Comparison of ENCODE assay signal across 8 cellular contexts in the genomic region with DNA sequence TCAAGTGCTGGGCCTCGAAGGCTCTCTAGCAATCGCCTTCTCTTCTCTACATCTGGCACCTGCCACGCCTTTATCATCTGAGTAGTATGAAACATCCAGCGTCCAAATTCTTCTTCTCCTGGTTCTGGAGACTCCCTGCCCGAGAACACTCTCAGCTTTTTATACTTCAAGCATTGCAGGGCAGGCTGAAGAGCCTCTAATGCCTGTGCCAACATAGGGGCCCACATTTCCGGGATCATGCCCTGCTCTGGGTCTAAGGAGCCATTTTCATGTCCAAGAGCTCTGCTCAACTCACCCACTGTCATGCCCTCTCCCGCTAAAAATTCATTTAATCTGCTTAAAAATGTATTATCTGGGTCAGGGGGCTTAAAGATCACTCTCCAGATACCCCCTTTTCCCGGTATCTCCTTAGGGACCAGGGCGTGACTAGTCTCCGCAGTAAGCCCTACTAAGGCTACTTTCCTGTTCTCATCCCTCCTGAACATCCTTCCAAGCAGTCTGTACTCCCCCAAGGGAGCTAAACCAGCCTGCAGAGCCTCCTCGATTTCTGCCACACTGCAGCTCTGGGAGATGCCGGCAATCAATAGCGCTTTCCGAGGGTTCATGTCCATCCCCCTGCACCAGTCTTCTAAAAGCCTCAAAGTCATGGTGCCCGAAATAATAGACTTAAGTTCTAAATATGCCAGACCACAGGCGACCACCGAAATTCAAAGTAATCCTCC. TPM values are rescaled to one million over a fixed set of nuclear protein-coding genes. Genes with fewer than 3 reads are reported as not detected.
A peak's percentile ranks its signal among the peaks of the same experiment; 100 is the strongest.
DNase-seq lines count a peak whose midpoint lies in the region; ATAC-seq, FAIRE-seq and TF ChIP-seq lines count a peak whose summit lies in the region.

No MANE protein-coding gene starts in this region.

- TF ChIP-seq EP300 in H1 (IDR thresholded peaks at IDR 0.05; ENCODE audit: borderline replicate concordance in 1 of 2, low read depth in 2 of 2, low read length in 2 of 2), result no peak

- peak overlapping the region; percentile 90 to 98 (median 94) for H3K27ac Mint-ChIP-seq in CD8-positive, alpha-beta memory T cell

- H3K18ac ChIP-seq in H1 (ENCODE audit: extremely low read depth, low read length), result no peak overlapping the region
- H3K18ac ChIP-seq in neuronal stem cell (ENCODE audit: low read length), result no peak overlapping the region

- H3K79me1 ChIP-seq in H1 (ENCODE audit: low read depth, low read length) (peaks cover 5% of the 10 kb centered on the region), neuronal stem cell (ENCODE audit: low read depth, low read length) (peaks cover 3% of the 10 kb centered on the region)

- 0 out of 2 replicates have a peak overlapping the region, but pooled peaks have one; percentile 45 for H2AFZ ChIP-seq in H1 (ENCODE audit: low read length)
- peak overlapping the region; percentile 100 for H2AFZ ChIP-seq in neuronal stem cell (ENCODE audit: low read length)

- peaks cover 15% of the 10 kb centered on the region for H3K36me3 ChIP-seq in CD8-positive, alpha-beta memory T cell (ENCODE audit: insufficient read depth, low read length)
- peaks cover 0 to 17% (median 0%) of the 10 kb centered on the region in 4 experiments; a peak in 3 of 8 replicates for H3K36me3 ChIP-seq in H1 (ENCODE audit: control insufficient read depth in 2 of 4, insufficient read depth in 4 of 4, low read length in 3 of 4)
- peaks cover 6 to 52% of the 10 kb centered on the region in 2 donors for H3K36me3 ChIP-seq in neuronal stem cell (replicated peaks in 1 of 2; ENCODE audit: control insufficient read depth in 2 of 2, insufficient read depth in 2 of 2, low read length in 2 of 2)

- no peak overlapping the region for H2BK20ac ChIP-seq in H1 (ENCODE audit: low read length)

- DNase-seq in CD8-positive, alpha-beta memory T cell, result no peak
- DNase-seq in NB4 (ENCODE audit: low read depth), result peak; percentile 20
- no peak for DNase-seq in H1 (ENCODE audit: low read depth in 1 of 2, low spot score in 2 of 2)
- no peak for DNase-seq in neuronal stem cell (ENCODE audit: low spot score)
- DNase-seq in foreskin keratinocyte, result no peak
- no peak for DNase-seq in NCI-H2029 (lab: John Stamatoyannopoulos, UW)
- DNase-seq in NCI-H1436 treated with DMSO at 0.1 percent for 48 hours (lab: John Stamatoyannopoulos, UW), result no peak

- no peak overlapping the region for H2AK5ac ChIP-seq in H1 (ENCODE audit: low read depth, low read length)
- no peak overlapping the region for H2AK5ac ChIP-seq in neuronal stem cell (ENCODE audit: low read depth, low read length)

- H3K4ac ChIP-seq in H1 (replicated peaks; ENCODE audit: insufficient read length, low read depth, low read length) (no peak overlapping the region), neuronal stem cell (ENCODE audit: low read length) (no peak overlapping the region)

- no peaks in the 10 kb centered on the region for H3K27me3 ChIP-seq in CD8-positive, alpha-beta memory T cell (ENCODE audit: insufficient read depth, low read length, poor library complexity, severe bottlenecking)
- no peaks in the 10 kb centered on the region for H3K27me3 ChIP-seq in H1 (replicated peaks in 1 of 4; ENCODE audit: control insufficient read depth in 3 of 4, extremely low read depth in 1 of 4, insufficient read depth in 3 of 4, low read length in 3 of 4)
- H3K27me3 ChIP-seq in neuronal stem cell (ENCODE audit: control insufficient read depth in 3 of 3, insufficient read depth in 3 of 3, low read depth in 1 of 3, low read length in 3 of 3), result no peaks in the 10 kb centered on the region
- no peaks in the 10 kb centered on the region for H3K27me3 ChIP-seq in foreskin keratinocyte

- ATAC-seq in GM19351 (IDR thresholded peaks at IDR 0.05; ENCODE audit: unreplicated experiment), result no peak
- ATAC-seq in foreskin keratinocyte, result no peak

- no peaks in the 10 kb centered on the region for H3K27me3 Mint-ChIP-seq in CD8-positive, alpha-beta memory T cell

- peak overlapping the region; percentile 85 to 95 (median 88) for H3K4me3 Mint-ChIP-seq in CD8-positive, alpha-beta memory T cell

- H3K4me3 ChIP-seq in CD8-positive, alpha-beta memory T cell (ENCODE audit: low read length), result peak overlapping the region; percentile 95
- H3K4me3 ChIP-seq in NB4 (ENCODE audit: low read depth, low read length) (peak overlapping the region; percentile 77), H1 (ENCODE audit: extremely low read depth in 1 of 4, insufficient read depth in 2 of 4, low read depth in 3 of 4, low read length in 4 of 4) (peak overlapping the region; percentile 87 to 95 (median 94)), neuronal stem cell (ENCODE audit: low read length in 2 of 2) (peak overlapping the region; percentile 97 to 100)

- H4K91ac ChIP-seq in H1 (replicated peaks; ENCODE audit: insufficient read length, low read length) (no peak overlapping the region), neuronal stem cell (ENCODE audit: low read depth, low read length, poor library complexity) (no peak overlapping the region)

- H3K23me2 ChIP-seq in H1 (ENCODE audit: low read depth, low read length), result peaks cover 2% of the 10 kb centered on the region; the same call in 1 of the 2 replicates

- no peaks in the 10 kb centered on the region for H4K20me1 ChIP-seq in H1 (replicated peaks in 1 of 2; ENCODE audit: control insufficient read depth in 1 of 2, insufficient read depth in 2 of 2, low read length in 2 of 2)

- H2BK120ac ChIP-seq in H1 (replicated peaks; ENCODE audit: low read depth, low read length), result no peak overlapping the region
- H2BK120ac ChIP-seq in neuronal stem cell (ENCODE audit: low read depth, low read length), result no peak overlapping the region

- H2BK15ac ChIP-seq in H1 (ENCODE audit: low read length) (no peak overlapping the region), neuronal stem cell (ENCODE audit: low read length) (no peak overlapping the region)

- H3K4me1 ChIP-seq in CD8-positive, alpha-beta memory T cell (ENCODE audit: insufficient read depth, low read length), result peaks cover 31% of the 10 kb centered on the region
- H3K4me1 ChIP-seq in H1 (replicated peaks in 1 of 4; ENCODE audit: control insufficient read depth in 3 of 4, insufficient read depth in 4 of 4, low read length in 3 of 4) (peaks cover 0 to 5% (median 2%) of the 10 kb centered on the region in 4 experiments; a peak in 3 of 7 replicates), neuronal stem cell (ENCODE audit: control insufficient read depth in 2 of 2, insufficient read depth in 1 of 2, low read depth in 1 of 2, low read length in 2 of 2) (peaks cover 3 to 5% of the 10 kb centered on the region in 2 donors), foreskin keratinocyte (peaks cover 16% of the 10 kb centered on the region)

- H3K14ac ChIP-seq in H1 (ENCODE audit: insufficient read length) (no peak overlapping the region), neuronal stem cell (ENCODE audit: low read length) (no peak overlapping the region)

- no peak overlapping the region for H3K56ac ChIP-seq in H1 (replicated peaks; ENCODE audit: insufficient read length, low read depth, low read length)

- whole genome bisulfite sequencing in H1 (ENCODE audit: extremely low coverage in 1 of 2, insufficient coverage in 1 of 2, insufficient read length in 1 of 2, insufficient replicate concordance in 2 of 2, low coverage in 1 of 2, low lambda C conversion rate in 2 of 2, missing lambda C conversion rate in 1 of 2), 2 experiments, result 51% methylated on average over 17 of the region's 17 CpGs; no CpG with 5 or more reads in 1 of the 2 experiments
- no CpG with 5 or more reads among the region's 17 CpGs for WGBS in neuronal stem cell (ENCODE audit: extremely low coverage in 2 of 2, insufficient read length in 2 of 2, insufficient replicate concordance in 1 of 2), 2 donors

- TF ChIP-seq CTCF in NB4 (IDR thresholded peaks at IDR 0.05; ENCODE audit: low read depth, low read length) (no peak), H1 (IDR thresholded peaks at IDR 0.05; ENCODE audit: control extremely low read depth in 1 of 3, insufficient read depth in 1 of 3, low read depth in 1 of 3, low read length in 3 of 3) (no peak), foreskin keratinocyte (conservative IDR thresholded peaks at IDR 0.05) (no peak)

- H3K36me3 Mint-ChIP-seq in CD8-positive, alpha-beta memory T cell, result peaks cover 0 to 42% (median 3%) of the 10 kb centered on the region in 3 donors

- H3K79me2 ChIP-seq in H1 (ENCODE audit: control insufficient read depth in 1 of 2, insufficient read depth in 2 of 2, low read length in 2 of 2), result peaks cover 4 to 23% of the 10 kb centered on the region in 2 experiments; a peak in 3 of 4 replicates

- no peaks in the 10 kb centered on the region for H3K9me3 Mint-ChIP-seq in CD8-positive, alpha-beta memory T cell

- peak overlapping the region; percentile 32 for H4K5ac ChIP-seq in H1 (ENCODE audit: insufficient read length, low read depth, low read length)

- peak overlapping the region; percentile 98 for H3K27ac ChIP-seq in CD8-positive, alpha-beta memory T cell (ENCODE audit: low read depth, low read length)
- H3K27ac ChIP-seq in H1 (ENCODE audit: low read depth, low read length) (no peak overlapping the region), neuronal stem cell (replicated peaks; ENCODE audit: low read length) (no peak overlapping the region), foreskin keratinocyte (no peak overlapping the region)

- TF ChIP-seq RAD21 in H1 (IDR thresholded peaks at IDR 0.05 in 1 of 2, conservative IDR thresholded peaks at IDR 0.05 in 1 of 2; ENCODE audit: low read depth in 2 of 2, low read length in 2 of 2), result no peak

- H3K4me2 ChIP-seq in H1 (ENCODE audit: insufficient read depth in 1 of 2, low read depth in 2 of 2, low read length in 2 of 2) (peak overlapping the region; percentile 75 to 81), neuronal stem cell (ENCODE audit: insufficient read depth, low read length, poor library complexity, severe bottlenecking) (peak overlapping the region; percentile 61)

- H3K23ac ChIP-seq in H1 (ENCODE audit: insufficient read length), result no peak overlapping the region
- no peak overlapping the region for H3K23ac ChIP-seq in neuronal stem cell (ENCODE audit: low read depth, low read length, poor library complexity)

- H4K8ac ChIP-seq in H1 (ENCODE audit: extremely low read depth, insufficient read depth, low read length) (no peak overlapping the region; the same call in 1 of the 2 replicates), neuronal stem cell (ENCODE audit: low read depth, low read length) (no peak overlapping the region)

- TF ChIP-seq POLR2A in NB4 (IDR thresholded peaks at IDR 0.05; ENCODE audit: extremely low read depth, insufficient read length) (no peak), H1 (IDR thresholded peaks at IDR 0.05; ENCODE audit: control extremely low read depth in 1 of 2, low read depth in 2 of 2, low read length in 2 of 2) (no peak)

- peaks cover 30 to 45% (median 42%) of the 10 kb centered on the region in 3 donors for H3K4me1 Mint-ChIP-seq in CD8-positive, alpha-beta memory T cell

- H3K9ac ChIP-seq in H1 (replicated peaks in 1 of 4; ENCODE audit: extremely low read depth in 1 of 4, low read depth in 3 of 4, low read length in 3 of 4) (peak overlapping the region; percentile 1 to 89 (median 59); a peak in 5 of 7 replicates), neuronal stem cell (ENCODE audit: low read depth, low read length, poor library complexity) (peak overlapping the region; percentile 99)

- CTCF ChIA-PET in CD8-positive, alpha-beta memory T cell (lab: Charles Lee), result interaction anchor here (1.1 to 4.6 kb wide), 4 partner anchors 8 to 77 kb away, joined by 3 to 33 read pairs (median 18); partner anchors contain the start of genes GON7 and UBR7
- CTCF ChIA-PET in H1 (lab: Charles Lee; ENCODE audit: partially characterized antibody), result interaction anchor here (1.3 to 2.2 kb wide), 5 partner anchors 14 to 250 kb away, joined by 4 to 19 read pairs (median 7); partner anchors contain the start of genes GON7 and UBR7

- H2BK5ac ChIP-seq in H1 (ENCODE audit: low read depth, low read length) (no peak overlapping the region), neuronal stem cell (ENCODE audit: low read length) (no peak overlapping the region)

- POLR2A ChIA-PET in CD8-positive, alpha-beta memory T cell (lab: Charles Lee), result interaction anchor here (2.2 to 2.3 kb wide), 2 partner anchors 23 to 69 kb away, joined by 36 read pairs; partner anchors contain the start of genes GON7, ITPK1 and UBR7
- POLR2A ChIA-PET in H1 (lab: Charles Lee; ENCODE audit: partially characterized antibody), result interaction anchor here (0.6 to 3.1 kb wide), 4 partner anchors 9 to 23 kb away, joined by 3 to 25 read pairs (median 4); partner anchors contain the start of genes GON7 and UBR7

- FAIRE-seq in H1 (lab: Jason Lieb, UNC), result no peak

- H2BK12ac ChIP-seq in H1 (ENCODE audit: low read depth, low read length), result no peak overlapping the region
- no peak overlapping the region for H2BK12ac ChIP-seq in neuronal stem cell (ENCODE audit: low read length)

- H3K9me3 ChIP-seq in CD8-positive, alpha-beta memory T cell (ENCODE audit: low read length), result no peaks in the 10 kb centered on the region
- H3K9me3 ChIP-seq in H1 (ENCODE audit: insufficient read depth in 2 of 2, low read depth in 1 of 2, low read length in 1 of 2), result no peaks in the 10 kb centered on the region
- no peaks in the 10 kb centered on the region for H3K9me3 ChIP-seq in neuronal stem cell (replicated peaks in 1 of 2; ENCODE audit: control insufficient read depth in 2 of 2, insufficient read depth in 1 of 2, low read depth in 1 of 2, low read length in 2 of 2)

RNA-seq across cellular contexts. Expression of gene MOAP1, which starts 0.9 kb away (rescaled TPM):
- 10 to 100 TPM; 16.7 to 17.4 TPM for total RNA-seq in CD8-positive, alpha-beta memory T cell
- polyA plus RNA-seq in CD8-positive, alpha-beta memory T cell, result 67.4 TPM
- total RNA-seq in H1 (2021; fragmentation: NEBNext Ultra II Directional; extraction: Animal tissue kit (Norgen Biotek cat#: 25700)), result 17.3 and 18.3 TPM in 2 replicates
- 15.8 and 20.1 TPM in 2 replicates for polyA plus RNA-seq in H1 (2011; rRNA removed)
- polyA plus RNA-seq in H1 (2011; cell fraction: cytosol; rRNA removed), result 21.4 TPM
- 7.4 TPM for polyA plus RNA-seq in H1 (2011; cell fraction: nucleus; rRNA removed)
- 13.1 to 18.8 TPM (median 16.2 TPM) in 4 replicates for polyA plus RNA-seq in H1 (2012, experiment 1 of 2)
- polyA plus RNA-seq in H1 (2012, experiment 2 of 2), result 6.2 TPM
- polyA plus RNA-seq in H1 (2013, experiment 1 of 2), result 10.6 TPM
- 11.0 TPM for polyA plus RNA-seq in H1 (2013, experiment 2 of 2)
- polyA minus RNA-seq in H1 (2011; rRNA and poly(A)+ RNA removed), result 8.5 and 8.7 TPM in 2 replicates
- 10.1 TPM for polyA minus RNA-seq in H1 (2011; cell fraction: cytosol; rRNA and poly(A)+ RNA removed)
- 9.3 TPM for polyA minus RNA-seq in H1 (2011; cell fraction: nucleus; rRNA and poly(A)+ RNA removed)
- polyA plus RNA-seq in neuronal stem cell (2013, experiment 1 of 2), result 18.5 TPM
- polyA plus RNA-seq in neuronal stem cell (2013, experiment 2 of 2), result 17.9 TPM
- 7.4 and 8.2 TPM in 2 replicates for total RNA-seq in foreskin keratinocyte
- 5.6 and 5.7 TPM in 2 replicates for polyA plus RNA-seq in foreskin keratinocyte

RNA-seq across cellular contexts. Expression of gene LYSET, which starts 1.4 kb away (rescaled TPM):
- 10 to 100 TPM; 19.3 to 20.5 TPM for total RNA-seq in CD8-positive, alpha-beta memory T cell
- polyA plus RNA-seq in CD8-positive, alpha-beta memory T cell, result 37.9 TPM
- total RNA-seq in H1 (2021; fragmentation: NEBNext Ultra II Directional; extraction: Animal tissue kit (Norgen Biotek cat#: 25700)), result 26.9 and 27.5 TPM in 2 replicates
- polyA plus RNA-seq in H1 (2011; rRNA removed), result 13.2 and 26.2 TPM in 2 replicates
- polyA plus RNA-seq in H1 (2011; cell fraction: cytosol; rRNA removed), result 19.5 TPM
- 9.9 TPM for polyA plus RNA-seq in H1 (2011; cell fraction: nucleus; rRNA removed)
- polyA plus RNA-seq in H1 (2012, experiment 1 of 2), result 21.0 to 33.5 TPM (median 22.5 TPM) in 4 replicates
- 11.7 TPM for polyA plus RNA-seq in H1 (2012, experiment 2 of 2)
- polyA plus RNA-seq in H1 (2013, experiment 1 of 2), result 23.3 TPM
- 25.3 TPM for polyA plus RNA-seq in H1 (2013, experiment 2 of 2)
- polyA minus RNA-seq in H1 (2011; rRNA and poly(A)+ RNA removed), result 12.1 and 20.6 TPM in 2 replicates
- 3.7 TPM for polyA minus RNA-seq in H1 (2011; cell fraction: cytosol; rRNA and poly(A)+ RNA removed)
- 12.9 TPM for polyA minus RNA-seq in H1 (2011; cell fraction: nucleus; rRNA and poly(A)+ RNA removed)
- 34.4 TPM for polyA plus RNA-seq in neuronal stem cell (2013, experiment 1 of 2)
- 34.8 TPM for polyA plus RNA-seq in neuronal stem cell (2013, experiment 2 of 2)
- total RNA-seq in foreskin keratinocyte, result 17.1 TPM in 2 replicates
- polyA plus RNA-seq in foreskin keratinocyte, result 20.7 and 23.3 TPM in 2 replicates

RNA-seq across cellular contexts. Expression of gene GON7, which starts 23.1 kb away (rescaled TPM):
- total RNA-seq in CD8-positive, alpha-beta memory T cell, result 10 to 100 TPM; 19.7 to 19.8 TPM
- 24.2 TPM for polyA plus RNA-seq in CD8-positive, alpha-beta memory T cell
- 8.8 and 9.9 TPM in 2 replicates for total RNA-seq in H1 (2021; fragmentation: NEBNext Ultra II Directional; extraction: Animal tissue kit (Norgen Biotek cat#: 25700))
- polyA plus RNA-seq in H1 (2011; rRNA removed) (2.9 and 3.8 TPM in 2 replicates), foreskin keratinocyte (12.8 and 14.3 TPM in 2 replicates)
- 6.8 TPM for polyA plus RNA-seq in H1 (2011; cell fraction: cytosol; rRNA removed)
- 2.2 TPM for polyA plus RNA-seq in H1 (2011; cell fraction: nucleus; rRNA removed)
- polyA plus RNA-seq in H1 (2012, experiment 1 of 2), result 7.7 to 9.6 TPM (median 8.7 TPM) in 4 replicates
- polyA plus RNA-seq in H1 (2012, experiment 2 of 2), result 1.5 TPM
- 10.4 TPM for polyA plus RNA-seq in H1 (2013, experiment 1 of 2)
- 10.2 TPM for polyA plus RNA-seq in H1 (2013, experiment 2 of 2)
- polyA minus RNA-seq in H1 (2011; rRNA and poly(A)+ RNA removed), result 1.6 and 1.7 TPM in 2 replicates
- 3.0 TPM for polyA minus RNA-seq in H1 (2011; cell fraction: cytosol; rRNA and poly(A)+ RNA removed)
- 2.3 TPM for polyA minus RNA-seq in H1 (2011; cell fraction: nucleus; rRNA and poly(A)+ RNA removed)
- 10.9 TPM for polyA plus RNA-seq in neuronal stem cell (2013, experiment 1 of 2)
- polyA plus RNA-seq in neuronal stem cell (2013, experiment 2 of 2), result 10.5 TPM
- total RNA-seq in foreskin keratinocyte, result 12.1 and 12.9 TPM in 2 replicates

RNA-seq across cellular contexts. Expression of gene UBR7, which starts 23.3 kb away (rescaled TPM):
- 10 to 100 TPM; 39.4 to 42.3 TPM for total RNA-seq in CD8-positive, alpha-beta memory T cell
- 31.7 TPM for polyA plus RNA-seq in CD8-positive, alpha-beta memory T cell
- 28.4 and 29.4 TPM in 2 replicates for total RNA-seq in H1 (2021; fragmentation: NEBNext Ultra II Directional; extraction: Animal tissue kit (Norgen Biotek cat#: 25700))
- 16.4 and 20.1 TPM in 2 replicates for polyA plus RNA-seq in H1 (2011; rRNA removed)
- 25.2 TPM for polyA plus RNA-seq in H1 (2011; cell fraction: cytosol; rRNA removed)
- polyA plus RNA-seq in H1 (2011; cell fraction: nucleus; rRNA removed), result 32.5 TPM
- 18.9 to 26.8 TPM (median 23.9 TPM) in 4 replicates for polyA plus RNA-seq in H1 (2012, experiment 1 of 2)
- polyA plus RNA-seq in H1 (2012, experiment 2 of 2), result 4.7 TPM
- 16.4 TPM for polyA plus RNA-seq in H1 (2013, experiment 1 of 2)
- polyA plus RNA-seq in H1 (2013, experiment 2 of 2), result 16.8 TPM
- 18.8 and 22.1 TPM in 2 replicates for polyA minus RNA-seq in H1 (2011; rRNA and poly(A)+ RNA removed)
- 21.9 TPM for polyA minus RNA-seq in H1 (2011; cell fraction: cytosol; rRNA and poly(A)+ RNA removed)
- 13.2 TPM for polyA minus RNA-seq in H1 (2011; cell fraction: nucleus; rRNA and poly(A)+ RNA removed)
- polyA plus RNA-seq in neuronal stem cell (2013, experiment 1 of 2), result 22.6 TPM
- polyA plus RNA-seq in neuronal stem cell (2013, experiment 2 of 2), result 22.2 TPM
- total RNA-seq in foreskin keratinocyte, result 25.3 and 28.4 TPM in 2 replicates
- polyA plus RNA-seq in foreskin keratinocyte, result 12.6 and 16.6 TPM in 2 replicates
